ENCODE assay signal across 1 cellular context in the genomic region with DNA sequence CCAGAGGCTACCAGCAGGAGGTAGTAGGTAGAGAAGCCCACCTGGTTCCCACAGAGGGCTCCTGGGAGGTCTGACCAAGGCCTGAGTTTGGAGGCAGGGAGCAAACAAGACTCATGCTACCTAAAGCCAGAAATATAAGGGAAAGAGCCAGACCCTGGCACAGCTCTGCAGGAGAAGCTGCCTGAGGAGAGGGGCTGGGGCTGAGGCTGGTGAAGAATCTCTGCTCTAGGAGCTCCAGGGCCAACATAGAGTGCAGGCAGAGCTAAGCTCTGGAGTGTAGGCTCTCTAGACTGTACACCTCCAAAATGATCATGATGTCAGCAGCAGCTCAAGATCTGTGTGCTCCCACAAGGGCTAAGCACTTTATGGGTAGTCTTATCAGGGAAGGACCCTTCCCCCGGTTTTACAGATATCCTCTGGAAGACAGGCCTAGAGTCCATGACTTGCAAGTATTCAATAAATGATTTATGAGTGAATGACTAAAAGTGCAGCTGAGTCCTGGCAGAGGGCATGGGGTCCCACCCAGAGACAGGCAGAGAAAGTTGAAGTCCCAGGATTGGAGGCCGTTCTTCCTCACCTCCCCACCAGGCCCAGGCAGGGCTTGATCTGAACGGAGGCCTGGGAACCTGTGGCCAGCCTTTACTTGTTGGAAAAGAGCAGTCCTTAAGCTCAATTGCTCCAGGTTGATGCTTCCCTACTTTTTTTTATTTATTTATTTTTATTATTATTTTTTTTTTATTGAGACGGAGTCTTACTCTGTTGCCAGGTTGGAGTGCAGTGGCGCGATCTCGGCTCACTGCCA.
TF ChIP-seq lines count a peak whose summit lies in the region.

No MANE protein-coding gene starts in this region.

TF ChIP-seq in K562, 482 proteins besides CTCF, POLR2A, EP300 and RAD21 (continued from another document and continues in another):
- TF ChIP-seq, protein P1, sequence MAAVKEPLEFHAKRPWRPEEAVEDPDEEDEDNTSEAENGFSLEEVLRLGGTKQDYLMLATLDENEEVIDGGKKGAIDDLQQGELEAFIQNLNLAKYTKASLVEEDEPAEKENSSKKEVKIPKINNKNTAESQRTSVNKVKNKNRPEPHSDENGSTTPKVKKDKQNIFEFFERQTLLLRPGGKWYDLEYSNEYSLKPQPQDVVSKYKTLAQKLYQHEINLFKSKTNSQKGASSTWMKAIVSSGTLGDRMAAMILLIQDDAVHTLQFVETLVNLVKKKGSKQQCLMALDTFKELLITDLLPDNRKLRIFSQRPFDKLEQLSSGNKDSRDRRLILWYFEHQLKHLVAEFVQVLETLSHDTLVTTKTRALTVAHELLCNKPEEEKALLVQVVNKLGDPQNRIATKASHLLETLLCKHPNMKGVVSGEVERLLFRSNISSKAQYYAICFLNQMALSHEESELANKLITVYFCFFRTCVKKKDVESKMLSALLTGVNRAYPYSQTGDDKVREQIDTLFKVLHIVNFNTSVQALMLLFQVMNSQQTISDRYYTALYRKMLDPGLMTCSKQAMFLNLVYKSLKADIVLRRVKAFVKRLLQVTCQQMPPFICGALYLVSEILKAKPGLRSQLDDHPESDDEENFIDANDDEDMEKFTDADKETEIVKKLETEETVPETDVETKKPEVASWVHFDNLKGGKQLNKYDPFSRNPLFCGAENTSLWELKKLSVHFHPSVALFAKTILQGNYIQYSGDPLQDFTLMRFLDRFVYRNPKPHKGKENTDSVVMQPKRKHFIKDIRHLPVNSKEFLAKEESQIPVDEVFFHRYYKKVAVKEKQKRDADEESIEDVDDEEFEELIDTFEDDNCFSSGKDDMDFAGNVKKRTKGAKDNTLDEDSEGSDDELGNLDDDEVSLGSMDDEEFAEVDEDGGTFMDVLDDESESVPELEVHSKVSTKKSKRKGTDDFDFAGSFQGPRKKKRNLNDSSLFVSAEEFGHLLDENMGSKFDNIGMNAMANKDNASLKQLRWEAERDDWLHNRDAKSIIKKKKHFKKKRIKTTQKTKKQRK (IDR thresholded peaks at IDR 0.05; ENCODE audit: borderline replicate concordance, low read depth, low read length): no peak
- TF ChIP-seq, protein P2, sequence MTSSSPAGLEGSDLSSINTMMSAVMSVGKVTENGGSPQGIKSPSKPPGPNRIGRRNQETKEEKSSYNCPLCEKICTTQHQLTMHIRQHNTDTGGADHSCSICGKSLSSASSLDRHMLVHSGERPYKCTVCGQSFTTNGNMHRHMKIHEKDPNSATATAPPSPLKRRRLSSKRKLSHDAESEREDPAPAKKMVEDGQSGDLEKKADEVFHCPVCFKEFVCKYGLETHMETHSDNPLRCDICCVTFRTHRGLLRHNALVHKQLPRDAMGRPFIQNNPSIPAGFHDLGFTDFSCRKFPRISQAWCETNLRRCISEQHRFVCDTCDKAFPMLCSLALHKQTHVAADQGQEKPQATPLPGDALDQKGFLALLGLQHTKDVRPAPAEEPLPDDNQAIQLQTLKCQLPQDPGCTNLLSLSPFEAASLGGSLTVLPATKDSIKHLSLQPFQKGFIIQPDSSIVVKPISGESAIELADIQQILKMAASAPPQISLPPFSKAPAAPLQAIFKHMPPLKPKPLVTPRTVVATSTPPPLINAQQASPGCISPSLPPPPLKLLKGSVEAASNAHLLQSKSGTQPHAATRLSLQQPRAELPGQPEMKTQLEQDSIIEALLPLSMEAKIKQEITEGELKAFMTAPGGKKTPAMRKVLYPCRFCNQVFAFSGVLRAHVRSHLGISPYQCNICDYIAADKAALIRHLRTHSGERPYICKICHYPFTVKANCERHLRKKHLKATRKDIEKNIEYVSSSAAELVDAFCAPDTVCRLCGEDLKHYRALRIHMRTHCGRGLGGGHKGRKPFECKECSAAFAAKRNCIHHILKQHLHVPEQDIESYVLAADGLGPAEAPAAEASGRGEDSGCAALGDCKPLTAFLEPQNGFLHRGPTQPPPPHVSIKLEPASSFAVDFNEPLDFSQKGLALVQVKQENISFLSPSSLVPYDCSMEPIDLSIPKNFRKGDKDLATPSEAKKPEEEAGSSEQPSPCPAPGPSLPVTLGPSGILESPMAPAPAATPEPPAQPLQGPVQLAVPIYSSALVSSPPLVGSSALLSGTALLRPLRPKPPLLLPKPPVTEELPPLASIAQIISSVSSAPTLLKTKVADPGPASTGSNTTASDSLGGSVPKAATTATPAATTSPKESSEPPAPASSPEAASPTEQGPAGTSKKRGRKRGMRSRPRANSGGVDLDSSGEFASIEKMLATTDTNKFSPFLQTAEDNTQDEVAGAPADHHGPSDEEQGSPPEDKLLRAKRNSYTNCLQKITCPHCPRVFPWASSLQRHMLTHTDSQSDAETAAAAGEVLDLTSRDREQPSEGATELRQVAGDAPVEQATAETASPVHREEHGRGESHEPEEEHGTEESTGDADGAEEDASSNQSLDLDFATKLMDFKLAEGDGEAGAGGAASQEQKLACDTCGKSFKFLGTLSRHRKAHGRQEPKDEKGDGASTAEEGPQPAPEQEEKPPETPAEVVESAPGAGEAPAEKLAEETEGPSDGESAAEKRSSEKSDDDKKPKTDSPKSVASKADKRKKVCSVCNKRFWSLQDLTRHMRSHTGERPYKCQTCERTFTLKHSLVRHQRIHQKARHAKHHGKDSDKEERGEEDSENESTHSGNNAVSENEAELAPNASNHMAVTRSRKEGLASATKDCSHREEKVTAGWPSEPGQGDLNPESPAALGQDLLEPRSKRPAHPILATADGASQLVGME (CRISPR knock-in tag; IDR thresholded peaks at IDR 0.05): no peak
- no peak for TF ChIP-seq NR2C2 (CRISPR knock-in tag; IDR thresholded peaks at IDR 0.05)
- TF ChIP-seq NR2C2 (tag; IDR thresholded peaks at IDR 0.05): no peak
- TF ChIP-seq, protein P3, sequence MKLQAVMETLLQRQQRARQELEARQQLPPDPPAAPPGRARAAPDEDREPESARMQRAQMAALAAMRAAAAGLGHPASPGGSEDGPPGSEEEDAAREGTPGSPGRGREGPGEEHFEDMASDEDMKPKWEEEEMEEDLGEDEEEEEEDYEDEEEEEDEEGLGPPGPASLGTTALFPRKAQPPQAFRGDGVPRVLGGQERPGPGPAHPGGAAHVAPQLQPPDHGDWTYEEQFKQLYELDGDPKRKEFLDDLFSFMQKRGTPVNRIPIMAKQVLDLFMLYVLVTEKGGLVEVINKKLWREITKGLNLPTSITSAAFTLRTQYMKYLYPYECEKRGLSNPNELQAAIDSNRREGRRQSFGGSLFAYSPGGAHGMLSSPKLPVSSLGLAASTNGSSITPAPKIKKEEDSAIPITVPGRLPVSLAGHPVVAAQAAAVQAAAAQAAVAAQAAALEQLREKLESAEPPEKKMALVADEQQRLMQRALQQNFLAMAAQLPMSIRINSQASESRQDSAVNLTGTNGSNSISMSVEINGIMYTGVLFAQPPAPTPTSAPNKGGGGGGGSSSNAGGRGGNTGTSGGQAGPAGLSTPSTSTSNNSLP (IDR thresholded peaks at IDR 0.05; ENCODE audit: borderline replicate concordance, low read depth, low read length): no peak
- no peak for TF ChIP-seq SRF (CRISPR knock-in tag; IDR thresholded peaks at IDR 0.05)
- no peak for TF ChIP-seq DACH1 (IDR thresholded peaks at IDR 0.05; ENCODE audit: partially characterized antibody)
- TF ChIP-seq DPF2 (IDR thresholded peaks at IDR 0.05): peak; percentile 41; the same call in 1 of the 2 replicates
- TF ChIP-seq, protein P4, sequence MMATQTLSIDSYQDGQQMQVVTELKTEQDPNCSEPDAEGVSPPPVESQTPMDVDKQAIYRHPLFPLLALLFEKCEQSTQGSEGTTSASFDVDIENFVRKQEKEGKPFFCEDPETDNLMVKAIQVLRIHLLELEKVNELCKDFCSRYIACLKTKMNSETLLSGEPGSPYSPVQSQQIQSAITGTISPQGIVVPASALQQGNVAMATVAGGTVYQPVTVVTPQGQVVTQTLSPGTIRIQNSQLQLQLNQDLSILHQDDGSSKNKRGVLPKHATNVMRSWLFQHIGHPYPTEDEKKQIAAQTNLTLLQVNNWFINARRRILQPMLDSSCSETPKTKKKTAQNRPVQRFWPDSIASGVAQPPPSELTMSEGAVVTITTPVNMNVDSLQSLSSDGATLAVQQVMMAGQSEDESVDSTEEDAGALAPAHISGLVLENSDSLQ (IDR thresholded peaks at IDR 0.05): peak; percentile 68; the same call in 1 of the 2 replicates
- TF ChIP-seq, protein P5, sequence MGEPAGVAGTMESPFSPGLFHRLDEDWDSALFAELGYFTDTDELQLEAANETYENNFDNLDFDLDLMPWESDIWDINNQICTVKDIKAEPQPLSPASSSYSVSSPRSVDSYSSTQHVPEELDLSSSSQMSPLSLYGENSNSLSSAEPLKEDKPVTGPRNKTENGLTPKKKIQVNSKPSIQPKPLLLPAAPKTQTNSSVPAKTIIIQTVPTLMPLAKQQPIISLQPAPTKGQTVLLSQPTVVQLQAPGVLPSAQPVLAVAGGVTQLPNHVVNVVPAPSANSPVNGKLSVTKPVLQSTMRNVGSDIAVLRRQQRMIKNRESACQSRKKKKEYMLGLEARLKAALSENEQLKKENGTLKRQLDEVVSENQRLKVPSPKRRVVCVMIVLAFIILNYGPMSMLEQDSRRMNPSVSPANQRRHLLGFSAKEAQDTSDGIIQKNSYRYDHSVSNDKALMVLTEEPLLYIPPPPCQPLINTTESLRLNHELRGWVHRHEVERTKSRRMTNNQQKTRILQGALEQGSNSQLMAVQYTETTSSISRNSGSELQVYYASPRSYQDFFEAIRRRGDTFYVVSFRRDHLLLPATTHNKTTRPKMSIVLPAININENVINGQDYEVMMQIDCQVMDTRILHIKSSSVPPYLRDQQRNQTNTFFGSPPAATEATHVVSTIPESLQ (CRISPR knock-in tag; IDR thresholded peaks at IDR 0.05): no peak
- no peak for TF ChIP-seq KHSRP (IDR thresholded peaks at IDR 0.05)
- TF ChIP-seq, protein P6, sequence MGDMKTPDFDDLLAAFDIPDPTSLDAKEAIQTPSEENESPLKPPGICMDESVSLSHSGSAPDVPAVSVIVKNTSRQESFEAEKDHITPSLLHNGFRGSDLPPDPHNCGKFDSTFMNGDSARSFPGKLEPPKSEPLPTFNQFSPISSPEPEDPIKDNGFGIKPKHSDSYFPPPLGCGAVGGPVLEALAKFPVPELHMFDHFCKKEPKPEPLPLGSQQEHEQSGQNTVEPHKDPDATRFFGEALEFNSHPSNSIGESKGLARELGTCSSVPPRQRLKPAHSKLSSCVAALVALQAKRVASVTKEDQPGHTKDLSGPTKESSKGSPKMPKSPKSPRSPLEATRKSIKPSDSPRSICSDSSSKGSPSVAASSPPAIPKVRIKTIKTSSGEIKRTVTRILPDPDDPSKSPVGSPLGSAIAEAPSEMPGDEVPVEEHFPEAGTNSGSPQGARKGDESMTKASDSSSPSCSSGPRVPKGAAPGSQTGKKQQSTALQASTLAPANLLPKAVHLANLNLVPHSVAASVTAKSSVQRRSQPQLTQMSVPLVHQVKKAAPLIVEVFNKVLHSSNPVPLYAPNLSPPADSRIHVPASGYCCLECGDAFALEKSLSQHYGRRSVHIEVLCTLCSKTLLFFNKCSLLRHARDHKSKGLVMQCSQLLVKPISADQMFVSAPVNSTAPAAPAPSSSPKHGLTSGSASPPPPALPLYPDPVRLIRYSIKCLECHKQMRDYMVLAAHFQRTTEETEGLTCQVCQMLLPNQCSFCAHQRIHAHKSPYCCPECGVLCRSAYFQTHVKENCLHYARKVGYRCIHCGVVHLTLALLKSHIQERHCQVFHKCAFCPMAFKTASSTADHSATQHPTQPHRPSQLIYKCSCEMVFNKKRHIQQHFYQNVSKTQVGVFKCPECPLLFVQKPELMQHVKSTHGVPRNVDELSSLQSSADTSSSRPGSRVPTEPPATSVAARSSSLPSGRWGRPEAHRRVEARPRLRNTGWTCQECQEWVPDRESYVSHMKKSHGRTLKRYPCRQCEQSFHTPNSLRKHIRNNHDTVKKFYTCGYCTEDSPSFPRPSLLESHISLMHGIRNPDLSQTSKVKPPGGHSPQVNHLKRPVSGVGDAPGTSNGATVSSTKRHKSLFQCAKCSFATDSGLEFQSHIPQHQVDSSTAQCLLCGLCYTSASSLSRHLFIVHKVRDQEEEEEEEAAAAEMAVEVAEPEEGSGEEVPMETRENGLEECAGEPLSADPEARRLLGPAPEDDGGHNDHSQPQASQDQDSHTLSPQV (IDR thresholded peaks at IDR 0.05): no peak
- TF ChIP-seq KDM1A (IDR thresholded peaks at IDR 0.05): no peak
- TF ChIP-seq ZNF212 (CRISPR knock-in tag; IDR thresholded peaks at IDR 0.05): no peak
- no peak for TF ChIP-seq NFYB (IDR thresholded peaks at IDR 0.05; ENCODE audit: extremely low read depth, insufficient read length)
- TF ChIP-seq NFE2 (IDR thresholded peaks at IDR 0.05; ENCODE audit: low read depth): peak; percentile 59; the same call in 1 of the 2 replicates
